In genomic region chr10:62027841-62028501, GRCh38 we compare ENCODE assay signal across 14 cellular contexts.
DNase-seq lines count a peak whose midpoint lies in the region; ATAC-seq and TF ChIP-seq lines count a peak whose summit lies in the region.
"Had no signal": no experiment of that assay in that cellular context is flagged by ENCODE, and none has a peak within 500 bp of the region (broad histone marks: within the 10 kb centered on the region; RNA-seq: fewer than 3 reads in every experiment).

No MANE protein-coding gene starts in this region.

- peaks cover 88% of the 10 kb centered on the region for H3K4me1 Mint-ChIP-seq in activated T-cell treated with anti-CD3 and anti-CD28 coated beads, Interleukin-2, amount 50 U/mL, for 24 hours (ENCODE audit: low read depth)

- peaks cover 85% of the 10 kb centered on the region for H3K36me3 Mint-ChIP-seq in activated T-cell treated with anti-CD3 and anti-CD28 coated beads, Interleukin-2, amount 50 U/mL, for 24 hours (ENCODE audit: low read depth)
- H3K36me3 Mint-ChIP-seq in activated naive CD4-positive, alpha-beta T cell treated with anti-CD3 and anti-CD28 coated beads, Interleukin-2, amount 50 U/mL, for 72 hours = peaks cover 14 to 85% of the 10 kb centered on the region in 2 donors

- no peaks in the 10 kb centered on the region for H3K27me3 Mint-ChIP-seq in activated T-cell treated with anti-CD3 and anti-CD28 coated beads, Interleukin-2, amount 50 U/mL, for 24 hours

- DNase-seq in activated T-cell treated with anti-CD3 and anti-CD28 coated beads, Interleukin-2, amount 50 U/mL, for 24 hours = no peak
- no peak for DNase-seq in activated T-cell treated with anti-CD3 and anti-CD28 coated beads, Interleukin-2, amount 50 U/mL, for 48 hours
- no peak for DNase-seq in activated naive CD4-positive, alpha-beta T cell treated with anti-CD3 and anti-CD28 coated beads, Interleukin-2, amount 50 U/mL, for 72 hours (ENCODE audit: low spot score in 2 of 2)
- DNase-seq in fibroblast of villous mesenchyme (ENCODE audit: low read depth) (peak; percentile 61), suprapubic skin (ENCODE audit: low spot score in 2 of 2) (no peak), lower leg skin (ENCODE audit: low spot score in 2 of 2) (no peak)
- DNase-seq: activated T-cell treated with anti-CD3 and anti-CD28 coated beads for 4 hours, DMS79, immature natural killer cell, NCI-H1436 treated with DMSO at 0.1 percent for 48 hours, NCI-H69, Right ventricle myocardium superior had no signal

- H3K4me3 Mint-ChIP-seq in activated T-cell treated with anti-CD3 and anti-CD28 coated beads, Interleukin-2, amount 50 U/mL, for 24 hours = no peak overlapping the region
- H3K4me3 Mint-ChIP-seq: immature natural killer cell had no signal

- H3K27ac ChIP-seq in suprapubic skin = peak overlapping the region; percentile 67

- peak overlapping the region; percentile 84 for H3K27ac Mint-ChIP-seq in activated T-cell treated with anti-CD3 and anti-CD28 coated beads, Interleukin-2, amount 50 U/mL, for 24 hours
- H3K27ac Mint-ChIP-seq in activated naive CD4-positive, alpha-beta T cell treated with anti-CD3 and anti-CD28 coated beads, Interleukin-2, amount 50 U/mL, for 72 hours = peak overlapping the region; percentile 59 to 80

- H3K4me1 ChIP-seq in suprapubic skin = peaks cover 30% of the 10 kb centered on the region

- no peak overlapping the region for H3K4me3 ChIP-seq in fibroblast of villous mesenchyme (ENCODE audit: low read depth, low read length)
- no peak overlapping the region for H3K4me3 ChIP-seq in suprapubic skin
- no peak overlapping the region for H3K4me3 ChIP-seq in lower leg skin (ENCODE audit: low read depth, poor library complexity, severe bottlenecking)

- H3K9me3 ChIP-seq in suprapubic skin = no peaks in the 10 kb centered on the region

- H3K27me3 ChIP-seq in suprapubic skin = no peaks in the 10 kb centered on the region

- no peak for TF ChIP-seq EP300 in suprapubic skin (IDR thresholded peaks at IDR 0.05)

- TF ChIP-seq CTCF in fibroblast of villous mesenchyme (IDR thresholded peaks at IDR 0.05; ENCODE audit: insufficient read depth, low read depth, low read length) = no peak
- no peak for TF ChIP-seq CTCF in suprapubic skin (IDR thresholded peaks at IDR 0.05)
- no peak for TF ChIP-seq CTCF in lower leg skin (IDR thresholded peaks at IDR 0.05)

- H3K36me3 ChIP-seq in suprapubic skin = no peaks in the 10 kb centered on the region

- H3K9me3 Mint-ChIP-seq in activated T-cell treated with anti-CD3 and anti-CD28 coated beads, Interleukin-2, amount 50 U/mL, for 24 hours = peaks cover 3% of the 10 kb centered on the region
- H3K9me3 Mint-ChIP-seq in activated naive CD4-positive, alpha-beta T cell treated with anti-CD3 and anti-CD28 coated beads, Interleukin-2, amount 50 U/mL, for 72 hours = peaks cover 0 to 9% of the 10 kb centered on the region in 2 donors
- H3K9me3 Mint-ChIP-seq: immature natural killer cell had no signal

- TF ChIP-seq POLR2A in suprapubic skin (IDR thresholded peaks at IDR 0.05) (no peak), lower leg skin (IDR thresholded peaks at IDR 0.05) (no peak)

- peak in 1 of 2 donors; percentile 31 for ATAC-seq in activated naive CD4-positive, alpha-beta T cell treated with anti-CD3 and anti-CD28 coated beads, Interleukin-2, amount 50 U/mL, for 72 hours
- ATAC-seq in GM21381 (IDR thresholded peaks at IDR 0.05; ENCODE audit: unreplicated experiment) (no peak), HG02852 (IDR thresholded peaks at IDR 0.05; ENCODE audit: unreplicated experiment) (no peak)

- intact Hi-C loops in lower leg skin (cut with DNase I; ENCODE audit: low total_unique reads) = no loop called here

- WGBS in suprapubic skin = 52% methylated on average over 5 of the region's 5 CpGs
- WGBS in lower leg skin, 2 donors = 63 to 73% methylated on average over 5 of the region's 5 CpGs
